ENCODE assay signal across 28 cellular contexts in the genomic region with DNA sequence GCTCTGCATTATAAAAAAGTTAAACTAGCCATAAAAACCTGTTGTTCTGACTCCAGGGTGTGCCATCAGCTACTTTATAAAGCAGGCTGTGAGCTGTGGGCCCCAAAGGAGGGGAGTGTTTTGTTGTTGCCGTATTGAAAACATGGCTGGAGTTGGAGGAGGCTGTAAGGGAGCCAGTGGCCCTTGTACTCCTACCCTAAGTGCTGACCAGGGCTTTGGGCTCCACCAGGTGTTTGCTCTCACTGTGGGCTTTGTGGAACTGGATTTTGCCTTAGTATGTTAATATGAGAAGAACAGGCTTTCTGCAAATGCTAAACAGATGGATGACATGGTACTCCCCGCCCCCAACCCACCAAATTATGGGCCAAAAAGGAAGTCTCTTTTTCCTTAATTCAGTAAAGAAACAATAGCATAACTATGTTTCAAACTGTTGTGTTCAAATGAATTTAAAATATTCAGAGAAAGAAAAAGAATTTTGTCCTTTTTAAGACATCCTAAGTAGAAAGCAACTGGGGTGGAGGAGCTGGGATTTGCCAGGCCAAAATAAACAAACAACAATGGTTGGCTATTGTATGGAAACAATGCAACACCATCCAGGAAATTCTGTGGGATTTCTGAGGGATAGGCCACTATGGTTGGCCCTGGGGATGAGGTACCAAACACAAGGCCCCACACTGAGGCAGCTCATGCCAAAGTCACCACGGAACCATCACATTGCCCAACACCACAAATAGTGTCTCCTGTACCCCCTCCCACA.
DNase-seq lines count a peak whose midpoint lies in the region; ATAC-seq and TF ChIP-seq lines count a peak whose summit lies in the region.
"Had no signal": no experiment of that assay in that cellular context is flagged by ENCODE, and none has a peak within 500 bp of the region (broad histone marks: within the 10 kb centered on the region; RNA-seq: fewer than 3 reads in every experiment).

No MANE protein-coding gene starts in this region.

- H3K4me1 ChIP-seq in gastrocnemius medialis, result peaks cover 0 to 3% of the 10 kb centered on the region in 2 donors
- H3K4me1 ChIP-seq: lower lobe of right lung, prostate gland, suprapubic skin had no signal

- TF ChIP-seq CTCF in gastrocnemius medialis (IDR thresholded peaks at IDR 0.05 in 4 of 5, conservative IDR thresholded peaks at IDR 0.05 in 1 of 5), result no peak
- no peak for TF ChIP-seq CTCF in chondrocyte (IDR thresholded peaks at IDR 0.05)

- peaks cover 7% of the 10 kb centered on the region for H3K4me1 Mint-ChIP-seq in chondrocyte (ENCODE audit: low read depth)
- H3K4me1 Mint-ChIP-seq: activated naive CD4-positive, alpha-beta T cell treated with anti-CD3 and anti-CD28 coated beads, Interleukin-2, amount 50 U/mL, for 24 hours; activated T-helper 17 cell treated with anti-CD3 and anti-CD28 coated beads, Interleukin-2, amount 50 U/mL, for 72 hours; B cell had no signal

- peaks cover 35% of the 10 kb centered on the region for H3K36me3 Mint-ChIP-seq in chondrocyte (ENCODE audit: low read depth)

- peaks cover 15% of the 10 kb centered on the region for H3K9me3 Mint-ChIP-seq in chondrocyte (ENCODE audit: low read depth)

- H3K36me3 ChIP-seq in gastrocnemius medialis, result peaks cover 0 to 31% of the 10 kb centered on the region in 2 donors
- H3K36me3 ChIP-seq: prostate gland had no signal

- H3K4me3 Mint-ChIP-seq in chondrocyte (ENCODE audit: unreplicated experiment), result no peak overlapping the region
- H3K4me3 Mint-ChIP-seq: activated CD4-positive, alpha-beta T cell treated with anti-CD3 and anti-CD28 coated beads for 36 hours; activated CD8-positive, alpha-beta T cell treated with anti-CD3 and anti-CD28 coated beads, Interleukin-2, amount 10 ng/mL, durations not matched to agents 7 days and 5 days; activated naive CD4-positive, alpha-beta T cell treated with anti-CD3 and anti-CD28 coated beads, Interleukin-2, amount 50 U/mL, for 24 hours; activated T-helper 17 cell treated with anti-CD3 and anti-CD28 coated beads, Interleukin-2, amount 50 U/mL, for 72 hours; B cell; CD8-positive, alpha-beta T cell; naive thymus-derived CD8-positive, alpha-beta T cell had no signal

- intact Hi-C loops in gastrocnemius medialis (cut with DNase I; ENCODE audit: low total_unique reads), result no loop called here

- in situ Hi-C loops in gastrocnemius medialis (cut with MboI; ENCODE audit: low sequenced_read_pairs in 4 of 4), result no loop called here

- peak overlapping the region; percentile 13 to 60 (median 50) for H3K27ac ChIP-seq in gastrocnemius medialis
- H3K27ac ChIP-seq: GM23248, lower lobe of right lung, prostate gland, suprapubic skin had no signal

- H3K9me3 ChIP-seq in gastrocnemius medialis, result peaks cover 0 to 5% (median 0%) of the 10 kb centered on the region in 3 donors
- H3K9me3 ChIP-seq: prostate gland had no signal

- H3K27me3 ChIP-seq in gastrocnemius medialis, result no peaks in the 10 kb centered on the region
- H3K27me3 ChIP-seq: suprapubic skin had no signal

- peak; percentile 38 for DNase-seq in EH (ENCODE audit: low read depth)
- DNase-seq in astrocyte of the hippocampus (ENCODE audit: low read depth, low spot score), result peak; percentile 67
- DNase-seq in fibroblast of peridontal ligament (ENCODE audit: extremely low read depth), result peak; percentile 17
- no peak for DNase-seq in gastrocnemius medialis
- DNase-seq in kidney glomerular epithelial cell (lab: John Stamatoyannopoulos, UW), result no peak
- no peak for DNase-seq in NCI-H2107 treated with DMSO at 0.1 percent for 48 hours (lab: John Stamatoyannopoulos, UW; ENCODE audit: unreplicated experiment)
- no peak for DNase-seq in chondrocyte (ENCODE audit: low spot score)
- DNase-seq: activated CD4-positive, alpha-beta T cell treated with anti-CD3 and anti-CD28 coated beads for 36 hours; activated CD8-positive, alpha-beta T cell treated with anti-CD3 and anti-CD28 coated beads, Interleukin-2, amount 10 ng/mL, durations not matched to agents 7 days and 5 days; amygdala; CD8-positive, alpha-beta T cell; glutamatergic neuron; GM23248; lower lobe of right lung; naive thymus-derived CD8-positive, alpha-beta T cell; NCI-H1092; NCI-H187; NCI-H2171; NCI-H82; nucleus accumbens; stimulated activated CD4-positive, alpha-beta T cell treated with anti-CD3 and anti-CD28 coated beads, Interleukin-4, amount 100 ng/mL, for 24 hours; SW 1271 had no signal

- H3K27ac Mint-ChIP-seq in chondrocyte (ENCODE audit: unreplicated experiment), result no peak overlapping the region
- H3K27ac Mint-ChIP-seq: activated CD4-positive, alpha-beta T cell treated with anti-CD3 and anti-CD28 coated beads for 36 hours; activated CD8-positive, alpha-beta T cell treated with anti-CD3 and anti-CD28 coated beads, Interleukin-2, amount 10 ng/mL, durations not matched to agents 7 days and 5 days; activated naive CD4-positive, alpha-beta T cell treated with anti-CD3 and anti-CD28 coated beads, Interleukin-2, amount 50 U/mL, for 24 hours; activated T-helper 17 cell treated with anti-CD3 and anti-CD28 coated beads, Interleukin-2, amount 50 U/mL, for 72 hours; B cell; CD8-positive, alpha-beta T cell had no signal

- no peak overlapping the region for H3K4me3 ChIP-seq in gastrocnemius medialis
- H3K4me3 ChIP-seq: GM23248, K562, lower lobe of right lung, prostate gland, suprapubic skin had no signal

- ATAC-seq in gastrocnemius medialis, result peak in 1 of 2 donors; percentile 36
- ATAC-seq: activated CD4-positive, alpha-beta T cell treated with anti-CD3 and anti-CD28 coated beads for 36 hours; activated CD8-positive, alpha-beta T cell treated with anti-CD3 and anti-CD28 coated beads, Interleukin-2, amount 10 ng/mL, durations not matched to agents 7 days and 5 days; activated T-helper 17 cell treated with anti-CD3 and anti-CD28 coated beads, Interleukin-2, amount 50 U/mL, for 72 hours; CD8-positive, alpha-beta T cell; K562; lower lobe of right lung; naive thymus-derived CD8-positive, alpha-beta T cell had no signal

- no peaks in the 10 kb centered on the region for H3K27me3 Mint-ChIP-seq in chondrocyte (ENCODE audit: low read depth)
- H3K27me3 Mint-ChIP-seq: activated CD4-positive, alpha-beta T cell treated with anti-CD3 and anti-CD28 coated beads for 36 hours; activated naive CD4-positive, alpha-beta T cell treated with anti-CD3 and anti-CD28 coated beads, Interleukin-2, amount 50 U/mL, for 24 hours; activated T-helper 17 cell treated with anti-CD3 and anti-CD28 coated beads, Interleukin-2, amount 50 U/mL, for 72 hours; B cell; naive thymus-derived CD8-positive, alpha-beta T cell had no signal

- no peak for TF ChIP-seq POLR2A in gastrocnemius medialis (IDR thresholded peaks at IDR 0.05)

Comparison
In these comparisons a context has a peak if more than half of its experiments do, and no peak if none do; other contexts are left out.
1. DNase-seq: peak in EH (single experiment), astrocyte of the hippocampus (single experiment) and fibroblast of peridontal ligament (single experiment); none in gastrocnemius medialis (0 of 2), kidney glomerular epithelial cell (single experiment), NCI-H2107 treated with DMSO at 0.1 percent for 48 hours (single experiment) and chondrocyte (single experiment).